15 cellular contexts compared by ENCODE assay signal in genomic region chr14:92516966-92517350, GRCh38. TPM values are rescaled to one million over a fixed set of nuclear protein-coding genes. Genes with fewer than 3 reads are reported as not detected.
DNase-seq lines count a peak whose midpoint lies in the region; ATAC-seq and TF ChIP-seq lines count a peak whose summit lies in the region.
"Had no signal": no experiment of that assay in that cellular context is flagged by ENCODE, and none has a peak within 500 bp of the region (broad histone marks: within the 10 kb centered on the region; RNA-seq: fewer than 3 reads in every experiment).

No MANE protein-coding gene starts in this region.

- peak overlapping the region in 2 of 3 donors; percentile 29 to 41 for H3K4me3 Mint-ChIP-seq in T-cell
- H3K4me3 Mint-ChIP-seq in activated naive CD4-positive, alpha-beta T cell treated with anti-CD3 and anti-CD28 coated beads, Interleukin-2, amount 10 ng/mL, durations not matched to agents 7 days and 5 days, result no peak overlapping the region
- H3K4me3 Mint-ChIP-seq: endodermal cell had no signal

- DNase-seq in HL-60 (ENCODE audit: low read depth in 1 of 2, low spot score in 1 of 2) (no peak), T-cell (peak in 1 of 34 experiments; percentile 21), cerebellum (ENCODE audit: low spot score) (peak; percentile 76), BE2C (no peak), foreskin fibroblast (no peak), GM19238 (ENCODE audit: insufficient read length, low spot score) (no peak)
- DNase-seq in stimulated activated CD8-positive, alpha-beta memory T cell treated with anti-CD3 and anti-CD28 coated beads, Interleukin-2, amount 100 ng/mL, for 48 hours (ENCODE audit: low read depth in 2 of 2), result peak; percentile 36 to 43
- DNase-seq in activated naive CD4-positive, alpha-beta T cell treated with anti-CD3 and anti-CD28 coated beads, Interleukin-2, amount 10 ng/mL, durations not matched to agents 7 days and 5 days, result no peak
- DNase-seq: endodermal cell, mesendoderm, NCI-H1436 treated with DMSO at 0.1 percent for 48 hours, pancreas, T1000 had no signal

- H3K27ac ChIP-seq in HL-60 (replicated peaks), result peak overlapping the region; percentile 98
- H3K27ac ChIP-seq: KMS-11, pancreas had no signal

- H3K9me3 ChIP-seq in BE2C, result no peaks in the 10 kb centered on the region
- H3K9me3 ChIP-seq: pancreas had no signal

- no peaks in the 10 kb centered on the region for H3K36me3 ChIP-seq in BE2C
- H3K36me3 ChIP-seq: pancreas had no signal

- peaks cover 63 to 65% (median 65%) of the 10 kb centered on the region in 3 donors for H3K4me1 Mint-ChIP-seq in T-cell
- H3K4me1 Mint-ChIP-seq in activated naive CD4-positive, alpha-beta T cell treated with anti-CD3 and anti-CD28 coated beads, Interleukin-2, amount 10 ng/mL, durations not matched to agents 7 days and 5 days, result peaks cover 26% of the 10 kb centered on the region
- H3K4me1 Mint-ChIP-seq: endodermal cell had no signal

- no peak for TF ChIP-seq CTCF in HL-60 (IDR thresholded peaks at IDR 0.05; ENCODE audit: insufficient read depth, low read length)
- TF ChIP-seq CTCF in BE2C (IDR thresholded peaks at IDR 0.05; ENCODE audit: low read depth, low read length), result no peak
- no peak for TF ChIP-seq CTCF in foreskin fibroblast (IDR thresholded peaks at IDR 0.05; ENCODE audit: low read depth, low read length)

- peaks cover 5% of the 10 kb centered on the region for H3K36me3 Mint-ChIP-seq in T-cell
- H3K36me3 Mint-ChIP-seq in activated naive CD4-positive, alpha-beta T cell treated with anti-CD3 and anti-CD28 coated beads, Interleukin-2, amount 10 ng/mL, durations not matched to agents 7 days and 5 days, result no peaks in the 10 kb centered on the region

- H3K27ac Mint-ChIP-seq in T-cell, result peak overlapping the region; percentile 67 to 86
- no peak overlapping the region for H3K27ac Mint-ChIP-seq in activated naive CD4-positive, alpha-beta T cell treated with anti-CD3 and anti-CD28 coated beads, Interleukin-2, amount 10 ng/mL, durations not matched to agents 7 days and 5 days
- H3K27ac Mint-ChIP-seq: endodermal cell had no signal

- H3K9me3 Mint-ChIP-seq in T-cell, result peaks cover 0 to 9% (median 0%) of the 10 kb centered on the region in 3 donors
- no peaks in the 10 kb centered on the region for H3K9me3 Mint-ChIP-seq in activated naive CD4-positive, alpha-beta T cell treated with anti-CD3 and anti-CD28 coated beads, Interleukin-2, amount 10 ng/mL, durations not matched to agents 7 days and 5 days
- H3K9me3 Mint-ChIP-seq: endodermal cell had no signal

- H3K4me1 ChIP-seq in BE2C, result no peaks in the 10 kb centered on the region
- H3K4me1 ChIP-seq: pancreas had no signal

- POLR2A ChIA-PET in T-cell (lab: Charles Lee), result no interaction called here

- H3K27me3 ChIP-seq in HL-60 (ENCODE audit: insufficient read depth, poor library complexity, severe bottlenecking) (no peaks in the 10 kb centered on the region), BE2C (peaks cover 85% of the 10 kb centered on the region)

- H3K27me3 Mint-ChIP-seq in T-cell, result no peaks in the 10 kb centered on the region
- H3K27me3 Mint-ChIP-seq in activated naive CD4-positive, alpha-beta T cell treated with anti-CD3 and anti-CD28 coated beads, Interleukin-2, amount 10 ng/mL, durations not matched to agents 7 days and 5 days, result peaks cover 74% of the 10 kb centered on the region

- ATAC-seq in T-cell (replicated peaks in 1 of 4), result peak in 1 of 4 experiments; percentile 14
- ATAC-seq: pancreas, Right ventricle myocardium inferior had no signal

- CTCF ChIA-PET in T-cell (lab: Charles Lee), result no interaction called here
- CTCF ChIA-PET in activated naive CD4-positive, alpha-beta T cell treated with anti-CD3 and anti-CD28 coated beads, Interleukin-2, amount 10 ng/mL, durations not matched to agents 7 days and 5 days (lab: Charles Lee), result no interaction called here

- H3K4me3 ChIP-seq in HL-60 (replicated peaks; ENCODE audit: insufficient read depth, low read length), result no peak overlapping the region
- H3K4me3 ChIP-seq in BE2C (ENCODE audit: low read depth, low read length), result no peak overlapping the region
- no peak overlapping the region for H3K4me3 ChIP-seq in foreskin fibroblast (ENCODE audit: low read depth in 1 of 2, low read length in 2 of 2)
- H3K4me3 ChIP-seq: pancreas had no signal

RNA-seq across cellular contexts. Expression of gene RIN3, which starts 3.4 kb away (rescaled TPM):
- total RNA-seq in T-cell, result 100 to 1,000 TPM in 2 of 5 donors, 10 to 100 TPM in 3; 89.9 to 107 (median 97.0) TPM
- total RNA-seq in cerebellum, result 1.5 TPM
- polyA plus RNA-seq in BE2C (2012; ENCODE audit: insufficient read depth, insufficient read length, low read depth), result not detected

Comparison
In these comparisons a context has a peak if more than half of its experiments do, and no peak if none do; other contexts are left out.
1. DNase-seq: peak in cerebellum (single experiment) and stimulated activated CD8-positive, alpha-beta memory T cell treated with anti-CD3 and anti-CD28 coated beads, Interleukin-2, amount 100 ng/mL, for 48 hours (2 of 2); none in HL-60 (0 of 2), BE2C (single experiment), activated naive CD4-positive, alpha-beta T cell treated with anti-CD3 and anti-CD28 coated beads, Interleukin-2, amount 10 ng/mL, durations not matched to agents 7 days and 5 days (single experiment), foreskin fibroblast (0 of 2) and GM19238 (single experiment).
2. RNA of gene RIN3, which starts 3.4 kb away (total RNA-seq): 89.9 to 107 TPM in T-cell; 1.5 TPM in cerebellum (single experiment); every median in the first group is over 10 times any median in the second.